In the genomic region with DNA sequence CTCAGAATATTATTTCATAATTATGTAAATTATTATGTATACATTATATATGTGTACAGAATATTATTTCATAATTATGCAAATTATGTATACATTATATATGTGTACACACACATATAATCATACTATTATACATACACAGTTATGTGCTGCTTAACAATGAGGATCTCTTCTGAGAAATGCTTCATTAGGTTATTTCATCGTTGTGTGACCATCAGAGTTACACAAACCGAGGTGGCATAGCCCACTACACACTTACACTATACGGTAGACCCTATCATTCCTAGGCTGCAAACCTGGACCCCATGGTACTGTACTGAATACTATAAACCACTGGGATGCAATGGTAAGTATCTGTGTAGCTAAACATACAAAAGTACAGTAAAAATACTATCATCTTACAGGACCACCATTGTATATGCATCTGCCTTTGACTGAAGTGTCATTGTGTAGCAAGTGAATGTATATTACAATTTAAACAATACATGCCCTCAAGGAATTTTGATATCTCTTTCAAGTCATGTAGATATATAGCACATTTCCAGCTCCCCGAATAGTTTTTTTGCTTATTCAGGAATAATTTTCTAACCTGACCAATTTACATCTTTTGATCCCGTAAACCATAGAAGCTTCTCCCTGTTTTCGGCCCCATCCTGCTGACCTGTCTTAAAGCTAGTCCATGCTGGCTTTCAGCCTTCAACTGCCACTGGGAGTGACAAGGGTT, we compare ENCODE assay signal across 14 cellular contexts.
A peak's percentile ranks its signal among the peaks of the same experiment; 100 is the strongest.
DNase-seq lines count a peak whose midpoint lies in the region; ATAC-seq and TF ChIP-seq lines count a peak whose summit lies in the region.
"Had no signal": no experiment of that assay in that cellular context is flagged by ENCODE, and none has a peak within 500 bp of the region (broad histone marks: within the 10 kb centered on the region; RNA-seq: fewer than 3 reads in every experiment).

No MANE protein-coding gene starts in this region.

- no peak for ATAC-seq in left lung
- ATAC-seq: GM23338 had no signal

- intact Hi-C loops in Caco-2 (cut with micrococcal nuclease; ENCODE audit: unreplicated experiment) = loop anchor here (1.0 kb wide), 2 partner anchors 10 to 22 kb away; no protein-coding TSS in a partner anchor
- intact Hi-C loops in left lung (cut with DNase I) = no loop called here

- H3K27me3 Mint-ChIP-seq in Caco-2 (ENCODE audit: insufficient read depth, unreplicated experiment) (no peaks in the 10 kb centered on the region), nephron progenitor cell (ENCODE audit: low read depth, poor library complexity) (no peaks in the 10 kb centered on the region)

- H3K27ac ChIP-seq in SJSA1 (peak overlapping the region; percentile 95), left lung (peak overlapping the region; percentile 1 to 70)
- H3K27ac ChIP-seq: SK-N-MC had no signal

- no peak for TF ChIP-seq CTCF in Caco-2 (IDR thresholded peaks at IDR 0.05; ENCODE audit: insufficient read depth in 1 of 2, low read depth in 1 of 2, low read length in 1 of 2, severe bottlenecking in 1 of 2, unreplicated experiment in 1 of 2)
- no peak for TF ChIP-seq CTCF in left lung (IDR thresholded peaks at IDR 0.05)
- no peak for TF ChIP-seq CTCF in nephron progenitor cell (IDR thresholded peaks at IDR 0.05)

- BruUV-seq in Caco-2 (replicated peaks; lab: Mats Ljungman, UMichigan) = TSS peak; percentile 95

- POLR2A ChIA-PET in Caco-2 (lab: Charles Lee) = interaction anchor here (0.6 kb wide), 1 partner anchor 839 kb away, joined by 4 read pairs; no protein-coding TSS in a partner anchor

- peaks cover 57% of the 10 kb centered on the region for H3K4me1 ChIP-seq in Caco-2
- H3K4me1 ChIP-seq in SJSA1 (replicated peaks) = peaks cover 83% of the 10 kb centered on the region
- H3K4me1 ChIP-seq in left lung = peaks cover 9 to 28% of the 10 kb centered on the region in 2 donors
- H3K4me1 ChIP-seq in skeletal muscle satellite cell (ENCODE audit: control insufficient read depth, insufficient read depth, low read length) = peaks cover 71% of the 10 kb centered on the region

- H3K9me3 Mint-ChIP-seq in Caco-2 (ENCODE audit: unreplicated experiment) (peaks cover 13% of the 10 kb centered on the region), nephron progenitor cell (no peaks in the 10 kb centered on the region)
- H3K9me3 Mint-ChIP-seq: GM23338 had no signal

- H3K4me3 ChIP-seq in Caco-2 (ENCODE audit: low read depth, low read length) = no peak overlapping the region
- H3K4me3 ChIP-seq in SJSA1 = no peak overlapping the region
- H3K4me3 ChIP-seq in left lung = no peak overlapping the region
- peak overlapping the region; percentile 1 for H3K4me3 ChIP-seq in skeletal muscle satellite cell (ENCODE audit: low read length)
- H3K4me3 ChIP-seq: GM23338, SK-N-MC had no signal

- H3K4me2 ChIP-seq in skeletal muscle satellite cell (ENCODE audit: low read length) = peak overlapping the region; percentile 39
- H3K4me2 ChIP-seq: GM23338 had no signal

- H3K9ac ChIP-seq in skeletal muscle satellite cell (ENCODE audit: low read depth, low read length) = peak overlapping the region; percentile 87

- peak overlapping the region; percentile 47 for H3K4me3 Mint-ChIP-seq in Caco-2 (ENCODE audit: unreplicated experiment)
- H3K4me3 Mint-ChIP-seq in nephron progenitor cell = no peak overlapping the region
- H3K4me3 Mint-ChIP-seq: GM23338 had no signal

- H3K36me3 Mint-ChIP-seq in Caco-2 (ENCODE audit: insufficient read depth, unreplicated experiment) = no peaks in the 10 kb centered on the region
- H3K36me3 Mint-ChIP-seq in nephron progenitor cell (ENCODE audit: low read depth) = no peaks in the 10 kb centered on the region

- CTCF ChIA-PET in Caco-2 (lab: Charles Lee) = no interaction called here

- H3K4me1 Mint-ChIP-seq in Caco-2 (ENCODE audit: low read depth, unreplicated experiment) (peaks cover 42% of the 10 kb centered on the region), nephron progenitor cell (peaks cover 41% of the 10 kb centered on the region)

- H3K36me3 ChIP-seq in Caco-2 (ENCODE audit: control insufficient read depth, insufficient read depth, low read length) (no peaks in the 10 kb centered on the region), SJSA1 (peaks cover 6% of the 10 kb centered on the region), left lung (no peaks in the 10 kb centered on the region), skeletal muscle satellite cell (ENCODE audit: insufficient read depth, low read length) (no peaks in the 10 kb centered on the region)

- H3K27me3 ChIP-seq in Caco-2 (replicated peaks; ENCODE audit: control insufficient read depth, insufficient read depth, low read length) (no peaks in the 10 kb centered on the region), SJSA1 (replicated peaks) (no peaks in the 10 kb centered on the region), left lung (no peaks in the 10 kb centered on the region), skeletal muscle satellite cell (ENCODE audit: control insufficient read depth, insufficient read depth, low read length) (no peaks in the 10 kb centered on the region)
- H3K27me3 ChIP-seq: dorsolateral prefrontal cortex had no signal

- H3K9me3 ChIP-seq in Caco-2 (no peaks in the 10 kb centered on the region), SJSA1 (replicated peaks) (no peaks in the 10 kb centered on the region), left lung (no peaks in the 10 kb centered on the region), skeletal muscle satellite cell (replicated peaks; ENCODE audit: low read length) (no peaks in the 10 kb centered on the region)

- DNase-seq in Caco-2 (no peak), SJSA1 (ENCODE audit: low read depth in 1 of 2, low spot score in 2 of 2) (no peak), left lung (no peak), hippocampal formation (lab: John Stamatoyannopoulos, UW) (no peak), nephron progenitor cell (no peak), GM03348 (ENCODE audit: low spot score) (no peak), NCI-H1436 treated with DMSO at 0.1 percent for 48 hours (lab: John Stamatoyannopoulos, UW) (no peak)
- DNase-seq: activated naive CD4-positive, alpha-beta T cell treated with anti-CD3 and anti-CD28 coated beads, Interleukin-2, amount 50 U/mL, for 16 hours; NCI-H1694; NCI-H446 treated with DMSO at 0.1 percent for 48 hours had no signal

- peak overlapping the region; percentile 87 for H3K27ac Mint-ChIP-seq in Caco-2 (ENCODE audit: unreplicated experiment)
- no peak overlapping the region for H3K27ac Mint-ChIP-seq in nephron progenitor cell
- H3K27ac Mint-ChIP-seq: GM23338 had no signal
